Comparison of ENCODE assay signal across 23 cellular contexts in the genomic region with DNA sequence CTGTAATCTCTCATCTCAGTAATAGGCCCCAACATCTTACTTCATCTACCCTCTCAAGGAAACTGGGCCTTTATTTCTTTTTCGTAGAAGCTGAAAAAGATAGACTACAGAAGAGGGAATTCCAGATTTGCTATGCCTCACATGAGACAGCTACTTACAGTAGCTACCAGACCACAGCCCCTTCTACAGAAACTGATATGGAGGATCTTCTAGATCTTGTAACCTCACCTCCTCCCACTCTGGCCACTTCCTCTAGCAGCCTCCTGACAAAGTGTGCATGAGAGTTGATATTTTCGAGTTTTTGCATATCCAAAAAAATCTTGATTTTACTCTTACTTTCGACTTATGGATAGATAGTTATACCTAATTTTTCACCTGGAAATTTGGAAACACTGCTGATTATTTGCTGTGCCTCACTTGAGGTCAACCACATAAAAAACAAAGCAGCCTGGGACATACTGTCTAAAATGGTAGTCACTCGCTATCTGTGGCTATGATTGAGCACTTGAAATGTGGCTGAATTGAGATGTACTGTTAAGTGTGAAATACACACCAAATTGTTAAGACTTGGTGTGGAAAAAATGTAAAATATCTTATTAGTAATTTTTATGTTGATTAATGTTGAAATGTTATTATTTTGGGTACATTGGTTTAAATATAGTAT.
DNase-seq lines count a peak whose midpoint lies in the region; ATAC-seq and TF ChIP-seq lines count a peak whose summit lies in the region.
"Had no signal": no experiment of that assay in that cellular context is flagged by ENCODE, and none has a peak within 500 bp of the region (broad histone marks: within the 10 kb centered on the region; RNA-seq: fewer than 3 reads in every experiment).

No MANE protein-coding gene starts in this region.

- intact Hi-C loops in activated CD4-positive, alpha-beta T cell treated with anti-CD3 and anti-CD28 coated beads, Interleukin-2, amount 10 ng/mL, durations not matched to agents 24 days and 14 days (cut with micrococcal nuclease): no loop called here
- intact Hi-C loops in natural killer cell (cut with micrococcal nuclease): loop anchor here (1.0 to 5.0 kb wide), 2 partner anchors 20 to 92 kb away; no protein-coding TSS in a partner anchor

- H3K9me3 ChIP-seq in T-helper 17 cell (ENCODE audit: control insufficient read depth, low read length, poor library complexity, severe bottlenecking): no peaks in the 10 kb centered on the region

- peak overlapping the region; percentile 4 for H3K4me3 Mint-ChIP-seq in activated CD4-positive, alpha-beta T cell treated with anti-CD3 and anti-CD28 coated beads, Interleukin-2, amount 10 ng/mL, durations not matched to agents 24 days and 14 days
- H3K4me3 Mint-ChIP-seq in T-helper 17 cell (peak overlapping the region; percentile 47), natural killer cell (peak overlapping the region; percentile 82)
- H3K4me3 Mint-ChIP-seq: HFFc6 had no signal

- peaks cover 11% of the 10 kb centered on the region for H3K27me3 Mint-ChIP-seq in activated CD4-positive, alpha-beta T cell treated with anti-CD3 and anti-CD28 coated beads, Interleukin-2, amount 10 ng/mL, durations not matched to agents 24 days and 14 days
- H3K27me3 Mint-ChIP-seq in T-helper 17 cell: no peaks in the 10 kb centered on the region
- no peaks in the 10 kb centered on the region for H3K27me3 Mint-ChIP-seq in natural killer cell (ENCODE audit: low read depth in 2 of 2)

- H3K9me3 Mint-ChIP-seq in activated CD4-positive, alpha-beta T cell treated with anti-CD3 and anti-CD28 coated beads, Interleukin-2, amount 10 ng/mL, durations not matched to agents 24 days and 14 days: peaks cover 9% of the 10 kb centered on the region
- H3K9me3 Mint-ChIP-seq in natural killer cell: peaks cover 0 to 5% of the 10 kb centered on the region in 2 donors
- H3K9me3 Mint-ChIP-seq: HFFc6 had no signal

- no peaks in the 10 kb centered on the region for H3K36me3 Mint-ChIP-seq in activated CD4-positive, alpha-beta T cell treated with anti-CD3 and anti-CD28 coated beads, Interleukin-2, amount 10 ng/mL, durations not matched to agents 24 days and 14 days (ENCODE audit: low read depth)
- H3K36me3 Mint-ChIP-seq in T-helper 17 cell (ENCODE audit: low read depth) (peaks cover 4% of the 10 kb centered on the region), natural killer cell (no peaks in the 10 kb centered on the region)
- H3K36me3 Mint-ChIP-seq: IgD-negative memory B cell had no signal

- H3K27ac Mint-ChIP-seq in activated CD4-positive, alpha-beta T cell treated with anti-CD3 and anti-CD28 coated beads, Interleukin-2, amount 10 ng/mL, durations not matched to agents 24 days and 14 days: no peak overlapping the region
- H3K27ac Mint-ChIP-seq in T-helper 17 cell (peak overlapping the region; percentile 51), natural killer cell (peak overlapping the region; percentile 86 to 90)
- H3K27ac Mint-ChIP-seq: HFFc6 had no signal

- peak; percentile 65 for DNase-seq in activated CD4-positive, alpha-beta T cell treated with anti-CD3 and anti-CD28 coated beads, Interleukin-2, amount 10 ng/mL, durations not matched to agents 24 days and 14 days
- no peak for DNase-seq in activated CD4-positive, alpha-beta T cell treated with anti-CD3 and anti-CD28 coated beads for 1 hour
- DNase-seq in T-helper 17 cell (no peak), natural killer cell (no peak), NCI-H2227 treated with DMSO at 0.1 percent for 48 hours (lab: John Stamatoyannopoulos, UW) (no peak), NCI-H2171 (lab: John Stamatoyannopoulos, UW) (no peak)
- DNase-seq: 8988T; aorta; Caco-2; central memory CD4-positive, alpha-beta T cell; HFFc6; MM.1S; NCI-H146; NCI-H774; nucleus accumbens; PC-3; retina; SHP77; spleen; stimulated activated CD4-positive, alpha-beta T cell treated with anti-CD3 and anti-CD28 coated beads, Interleukin-4, amount 100 ng/mL, for 24 hours had no signal

- peaks cover 14% of the 10 kb centered on the region for H3K4me1 Mint-ChIP-seq in activated CD4-positive, alpha-beta T cell treated with anti-CD3 and anti-CD28 coated beads, Interleukin-2, amount 10 ng/mL, durations not matched to agents 24 days and 14 days
- H3K4me1 Mint-ChIP-seq in T-helper 17 cell (peaks cover 21% of the 10 kb centered on the region), natural killer cell (peaks cover 89 to 91% of the 10 kb centered on the region in 2 donors)
- H3K4me1 Mint-ChIP-seq: IgD-negative memory B cell had no signal

- ATAC-seq in GM19468 (IDR thresholded peaks at IDR 0.05; ENCODE audit: extremely low read depth, unreplicated experiment): peak; percentile 46
- ATAC-seq in T-helper 17 cell: peak; percentile 36
- peak; percentile 92 to 96 (median 94) for ATAC-seq in natural killer cell
- no peak for ATAC-seq in GM18511 (IDR thresholded peaks at IDR 0.05; ENCODE audit: unreplicated experiment)
- ATAC-seq: PC-3 had no signal

- TF ChIP-seq CTCF in natural killer cell (IDR thresholded peaks at IDR 0.05): no peak

Comparison
In these comparisons a context has a peak if more than half of its experiments do, and no peak if none do; other contexts are left out.
1. H3K4me3 Mint-ChIP-seq: peak in every context shown above with its lines; median percentile 82 in natural killer cell; 47 in T-helper 17 cell; 4 in activated CD4-positive, alpha-beta T cell treated with anti-CD3 and anti-CD28 coated beads, Interleukin-2, amount 10 ng/mL, durations not matched to agents 24 days and 14 days.